Comparison of ENCODE assay signal across 10 cellular contexts in the genomic region with DNA sequence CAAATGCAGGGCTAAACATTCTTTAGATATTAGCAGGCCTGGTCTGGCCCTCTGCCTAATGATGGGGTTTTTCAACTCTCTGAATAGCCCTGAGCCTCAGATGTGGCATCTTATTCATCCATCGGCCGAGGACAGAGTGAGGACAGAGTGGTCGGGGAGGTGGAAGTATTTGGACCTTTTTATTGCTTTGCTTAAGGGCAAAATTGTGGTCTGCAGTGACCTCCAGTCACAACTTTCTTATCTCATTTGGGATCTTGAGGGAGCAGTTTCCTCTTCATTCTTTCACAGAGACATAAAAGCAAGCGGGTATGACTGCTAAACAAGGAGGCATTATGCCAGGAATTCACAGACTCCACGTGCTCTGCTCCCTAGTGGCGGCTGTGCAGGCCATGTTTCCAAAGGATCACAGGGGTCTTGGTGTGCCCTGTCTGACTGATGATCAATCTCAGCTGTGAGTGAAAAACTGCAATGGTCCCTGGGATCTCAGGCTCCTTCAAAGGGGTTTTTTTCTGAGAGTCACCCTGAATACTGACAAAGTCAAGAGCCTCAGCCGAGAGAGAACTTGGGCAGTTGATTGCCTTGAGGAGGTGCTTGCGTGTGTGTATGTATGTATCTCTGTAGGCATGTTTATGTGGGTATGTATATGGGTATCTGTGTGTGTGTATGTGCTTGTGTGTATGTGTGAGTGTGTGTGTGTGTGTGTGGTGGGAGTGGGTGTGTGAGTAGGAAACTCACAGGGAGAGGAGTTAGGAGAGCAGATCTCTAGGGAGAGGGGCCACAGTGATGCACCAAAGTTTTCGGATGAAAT. TPM values are rescaled to one million over a fixed set of nuclear protein-coding genes. Genes with fewer than 3 reads are reported as not detected.
DNase-seq lines count a peak whose midpoint lies in the region; ATAC-seq and TF ChIP-seq lines count a peak whose summit lies in the region.
"Had no signal": no experiment of that assay in that cellular context is flagged by ENCODE, and none has a peak within 500 bp of the region (broad histone marks: within the 10 kb centered on the region; RNA-seq: fewer than 3 reads in every experiment).

No MANE protein-coding gene starts in this region.

- H3K9me3 ChIP-seq in SJSA1 (replicated peaks) = no peaks in the 10 kb centered on the region
- H3K9me3 ChIP-seq in fibroblast of lung (ENCODE audit: control insufficient read depth, insufficient read depth, low read depth, low read length) = no peaks in the 10 kb centered on the region
- H3K9me3 ChIP-seq: ascending aorta had no signal

- no peaks in the 10 kb centered on the region for H3K27me3 Mint-ChIP-seq in osteocyte (ENCODE audit: unreplicated experiment)
- H3K27me3 Mint-ChIP-seq in activated CD4-positive, alpha-beta memory T cell treated with anti-CD3 and anti-CD28 coated beads for 36 hours = peaks cover 8% of the 10 kb centered on the region

- H3K27me3 ChIP-seq in SJSA1 (replicated peaks) = peaks cover 3% of the 10 kb centered on the region; the same call in 1 of the 2 replicates
- H3K27me3 ChIP-seq in fibroblast of lung (ENCODE audit: control insufficient read depth, insufficient read depth, low read length) = no peaks in the 10 kb centered on the region
- H3K27me3 ChIP-seq: ascending aorta had no signal

- no peak for ATAC-seq in HG03521 (IDR thresholded peaks at IDR 0.05; ENCODE audit: unreplicated experiment)
- ATAC-seq in HG03378 (IDR thresholded peaks at IDR 0.05; ENCODE audit: unreplicated experiment) = no peak

- peaks cover 19% of the 10 kb centered on the region for H3K4me1 Mint-ChIP-seq in osteocyte (ENCODE audit: unreplicated experiment)
- H3K4me1 Mint-ChIP-seq in activated CD4-positive, alpha-beta memory T cell treated with anti-CD3 and anti-CD28 coated beads for 36 hours (ENCODE audit: low read depth) = no peaks in the 10 kb centered on the region

- no peaks in the 10 kb centered on the region for H3K36me3 Mint-ChIP-seq in osteocyte (ENCODE audit: unreplicated experiment)
- H3K36me3 Mint-ChIP-seq in activated CD4-positive, alpha-beta memory T cell treated with anti-CD3 and anti-CD28 coated beads for 36 hours = no peaks in the 10 kb centered on the region
- H3K36me3 Mint-ChIP-seq: natural killer cell treated with Interleukin-12 subunit alpha and Interleukin-12 subunit beta and Interleukin-15 and Interleukin-18, amount 100 ng/mL, for 72 hours had no signal

- intact Hi-C loops in activated CD4-positive, alpha-beta memory T cell treated with anti-CD3 and anti-CD28 coated beads for 36 hours (cut with micrococcal nuclease) = no loop called here

- H3K9ac ChIP-seq in fibroblast of lung (ENCODE audit: insufficient read depth, low read length) = no peak overlapping the region

- CTCF ChIA-PET in activated CD4-positive, alpha-beta memory T cell treated with anti-CD3 and anti-CD28 coated beads for 36 hours (lab: Charles Lee) = no interaction called here

- H3K36me3 ChIP-seq in SJSA1 = no peaks in the 10 kb centered on the region
- H3K36me3 ChIP-seq in fibroblast of lung (ENCODE audit: control insufficient read depth, insufficient read depth, low read length) = no peaks in the 10 kb centered on the region
- H3K36me3 ChIP-seq: ascending aorta had no signal

- peak overlapping the region; percentile 53 for H3K27ac Mint-ChIP-seq in osteocyte (ENCODE audit: unreplicated experiment)
- H3K27ac Mint-ChIP-seq in activated CD4-positive, alpha-beta memory T cell treated with anti-CD3 and anti-CD28 coated beads for 36 hours = no peak overlapping the region
- H3K27ac Mint-ChIP-seq: natural killer cell treated with Interleukin-12 subunit alpha and Interleukin-12 subunit beta and Interleukin-15 and Interleukin-18, amount 100 ng/mL, for 72 hours had no signal

- no peaks in the 10 kb centered on the region for H3K79me2 ChIP-seq in fibroblast of lung (ENCODE audit: control insufficient read depth, insufficient read depth, low read length)

- DNase-seq in GM04503 (ENCODE audit: low read depth) = peak; percentile 98
- peak; percentile 78 to 86 for DNase-seq in SJSA1 (ENCODE audit: low read depth in 1 of 2, low spot score in 2 of 2)
- peak; percentile 93 to 99 for DNase-seq in fibroblast of lung (ENCODE audit: low read depth in 2 of 2)
- no peak for DNase-seq in osteocyte (ENCODE audit: extremely low spot score, unreplicated experiment)
- DNase-seq in activated CD4-positive, alpha-beta memory T cell treated with anti-CD3 and anti-CD28 coated beads for 36 hours = no peak
- no peak for DNase-seq in HuH-7.5 (ENCODE audit: low spot score)

- H3K4me2 ChIP-seq in fibroblast of lung (ENCODE audit: extremely low read depth, insufficient read depth, low read length) = peak overlapping the region; percentile 68

- H4K20me1 ChIP-seq in fibroblast of lung (ENCODE audit: control insufficient read depth, extremely low read depth, insufficient read depth, low read length) = no peaks in the 10 kb centered on the region

- H3K4me3 ChIP-seq in SJSA1 (no peak overlapping the region), fibroblast of lung (replicated peaks in 1 of 4; ENCODE audit: control extremely low read depth in 1 of 4, insufficient read depth in 1 of 4, low read depth in 3 of 4, low read length in 4 of 4) (no peak overlapping the region)
- H3K4me3 ChIP-seq: ascending aorta had no signal

- H3K9me3 Mint-ChIP-seq in osteocyte (ENCODE audit: unreplicated experiment) = no peaks in the 10 kb centered on the region
- no peaks in the 10 kb centered on the region for H3K9me3 Mint-ChIP-seq in activated CD4-positive, alpha-beta memory T cell treated with anti-CD3 and anti-CD28 coated beads for 36 hours
- H3K9me3 Mint-ChIP-seq: natural killer cell treated with Interleukin-12 subunit alpha and Interleukin-12 subunit beta and Interleukin-15 and Interleukin-18, amount 100 ng/mL, for 72 hours had no signal

- no peak overlapping the region for H3K27ac ChIP-seq in SJSA1
- H3K27ac ChIP-seq in fibroblast of lung (ENCODE audit: insufficient read depth, low read length) = peak overlapping the region; percentile 42
- H3K27ac ChIP-seq: ascending aorta had no signal

- POLR2A ChIA-PET in activated CD4-positive, alpha-beta memory T cell treated with anti-CD3 and anti-CD28 coated beads for 36 hours (lab: Charles Lee) = no interaction called here

- peaks cover 16% of the 10 kb centered on the region for H3K4me1 ChIP-seq in SJSA1 (replicated peaks)
- peaks cover 15% of the 10 kb centered on the region for H3K4me1 ChIP-seq in fibroblast of lung (ENCODE audit: control insufficient read depth, extremely low read depth, insufficient read depth, low read length)
- H3K4me1 ChIP-seq: ascending aorta had no signal

- no peak overlapping the region for H2AFZ ChIP-seq in fibroblast of lung (ENCODE audit: low read length)

- no peak overlapping the region for H3K4me3 Mint-ChIP-seq in osteocyte (ENCODE audit: unreplicated experiment)
- no peak overlapping the region for H3K4me3 Mint-ChIP-seq in activated CD4-positive, alpha-beta memory T cell treated with anti-CD3 and anti-CD28 coated beads for 36 hours
- H3K4me3 Mint-ChIP-seq: natural killer cell treated with Interleukin-12 subunit alpha and Interleukin-12 subunit beta and Interleukin-15 and Interleukin-18, amount 100 ng/mL, for 72 hours had no signal

- TF ChIP-seq CTCF in fibroblast of lung (conservative IDR thresholded peaks at IDR 0.05 in 1 of 2, IDR thresholded peaks at IDR 0.05 in 1 of 2; ENCODE audit: low read depth in 1 of 2, low read length in 2 of 2) (peak in 1 of 2 donors; percentile 34), osteocyte (IDR thresholded peaks at IDR 0.05) (no peak)

RNA-seq across cellular contexts. Expression of a gene that starts 47.6 kb away (rescaled TPM):
- total RNA-seq in SJSA1 (2014; rRNA removed; shearing (Covaris generic)) = 0.13 and 0.47 TPM in 2 replicates
- total RNA-seq in fibroblast of lung = 1.3 and 3.0 TPM in 2 replicates
- polyA plus RNA-seq in fibroblast of lung = 0.51 and 1.4 TPM in 2 replicates
- 0.30 and 1.2 TPM in 2 replicates for polyA plus RNA-seq in fibroblast of lung (2012)
- polyA minus RNA-seq in fibroblast of lung (ENCODE audit: low replicate concordance) = 0.59 and 7.7 TPM in 2 replicates
- 0.91 and 1.2 TPM in 2 replicates for total RNA-seq in osteocyte
- total RNA-seq in activated CD4-positive, alpha-beta memory T cell treated with anti-CD3 and anti-CD28 coated beads for 36 hours = under 1 TPM in 1 of 2 experiments, not detected in 1; 0.21 TPM

Comparison
In these comparisons a context has a peak if more than half of its experiments do, and no peak if none do; other contexts are left out.
1. DNase-seq: peak in GM04503 (single experiment), SJSA1 (2 of 2) and fibroblast of lung (2 of 2); none in osteocyte (single experiment), activated CD4-positive, alpha-beta memory T cell treated with anti-CD3 and anti-CD28 coated beads for 36 hours (single experiment) and HuH-7.5 (single experiment).